Comparison of ENCODE assay signal across 14 cellular contexts in genomic region chr2:34815052-34815741, GRCh38.
A peak's percentile ranks its signal among the peaks of the same experiment; 100 is the strongest.
DNase-seq lines count a peak whose midpoint lies in the region; ATAC-seq and TF ChIP-seq lines count a peak whose summit lies in the region.
"Had no signal": no experiment of that assay in that cellular context is flagged by ENCODE, and none has a peak within 500 bp of the region (broad histone marks: within the 10 kb centered on the region; RNA-seq: fewer than 3 reads in every experiment).

No MANE protein-coding gene starts in this region.

- peak overlapping the region; percentile 36 for H3K27ac Mint-ChIP-seq in progenitor cell of endocrine pancreas
- H3K27ac Mint-ChIP-seq: CD14-positive monocyte; CD8-positive, alpha-beta memory T cell; HFFc6 had no signal

- no peaks in the 10 kb centered on the region for H3K9me3 Mint-ChIP-seq in progenitor cell of endocrine pancreas (ENCODE audit: low read depth)
- H3K9me3 Mint-ChIP-seq: HFFc6 had no signal

- TF ChIP-seq POLR2A in body of pancreas (IDR thresholded peaks at IDR 0.05) (no peak), GM18505 (IDR thresholded peaks at IDR 0.05; ENCODE audit: borderline replicate concordance, extremely low read depth, insufficient read depth, insufficient read length) (no peak)

- no peak overlapping the region for H3K4me3 Mint-ChIP-seq in progenitor cell of endocrine pancreas (ENCODE audit: low read depth)
- H3K4me3 Mint-ChIP-seq: CD14-positive monocyte; CD8-positive, alpha-beta memory T cell; HFFc6 had no signal

- H3K9me3 ChIP-seq in body of pancreas, result no peaks in the 10 kb centered on the region
- H3K9me3 ChIP-seq: Caco-2 had no signal

- peak overlapping the region; percentile 6 to 59 (median 42) for H3K27ac ChIP-seq in body of pancreas

- H3K27me3 ChIP-seq in body of pancreas, result no peaks in the 10 kb centered on the region

- WGBS in body of pancreas, 2 donors, result 8 to 17% methylated on average over 4 of the region's 4 CpGs

- no peaks in the 10 kb centered on the region for H3K36me3 ChIP-seq in body of pancreas (replicated peaks in 1 of 2; ENCODE audit: insufficient read depth in 1 of 2, low read depth in 2 of 2)

- ATAC-seq in body of pancreas (peak; percentile 95), left lobe of liver (peak; percentile 34), GM18505 (IDR thresholded peaks at IDR 0.05; ENCODE audit: unreplicated experiment) (no peak)
- ATAC-seq in activated CD4-positive, CD25-positive, alpha-beta regulatory T cell treated with anti-CD3 and anti-CD28 coated beads, Interleukin-2, amount 50 U/mL, for 24 hours, result no peak

- intact Hi-C loops in body of pancreas (cut with DNase I), result no loop called here

- no peak for TF ChIP-seq CTCF in body of pancreas (IDR thresholded peaks at IDR 0.05)
- TF ChIP-seq CTCF in progenitor cell of endocrine pancreas (IDR thresholded peaks at IDR 0.05; ENCODE audit: unreplicated experiment), result no peak

- peaks cover 18% of the 10 kb centered on the region for H3K4me1 ChIP-seq in body of pancreas
- H3K4me1 ChIP-seq: Caco-2 had no signal

- H3K27me3 Mint-ChIP-seq in progenitor cell of endocrine pancreas, result peaks cover 3% of the 10 kb centered on the region
- H3K27me3 Mint-ChIP-seq: CD8-positive, alpha-beta memory T cell had no signal

- H3K4me3 ChIP-seq in body of pancreas, result no peak overlapping the region

- DNase-seq in NCI-H526 (lab: John Stamatoyannopoulos, UW) (peak; percentile 35 to 53), body of pancreas (peak; percentile 36 to 69 (median 46)), left lobe of liver (ENCODE audit: low spot score) (no peak), progenitor cell of endocrine pancreas (ENCODE audit: low spot score, unreplicated experiment) (no peak), HPDE6-E6E7 (ENCODE audit: extremely low spot score) (no peak), KG1 (lab: John Stamatoyannopoulos, UW) (no peak)
- DNase-seq: Caco-2; CD8-positive, alpha-beta memory T cell; GOT3; HCEC 1CT; HFFc6 had no signal

- no peaks in the 10 kb centered on the region for H3K36me3 Mint-ChIP-seq in progenitor cell of endocrine pancreas (ENCODE audit: insufficient read depth)
- H3K36me3 Mint-ChIP-seq: CD14-positive monocyte; CD8-positive, alpha-beta memory T cell had no signal

- H3K4me1 Mint-ChIP-seq in progenitor cell of endocrine pancreas (ENCODE audit: low read depth), result peaks cover 21% of the 10 kb centered on the region
- H3K4me1 Mint-ChIP-seq: CD14-positive monocyte; CD8-positive, alpha-beta memory T cell had no signal

Comparison
In these comparisons a context has a peak if more than half of its experiments do, and no peak if none do; other contexts are left out.
1. DNase-seq: peak in NCI-H526 (2 of 2) and body of pancreas (4 of 4); none in left lobe of liver (single experiment), progenitor cell of endocrine pancreas (single experiment), HPDE6-E6E7 (single experiment) and KG1 (single experiment).
2. ATAC-seq: peak in body of pancreas (single experiment) and left lobe of liver (single experiment); none in activated CD4-positive, CD25-positive, alpha-beta regulatory T cell treated with anti-CD3 and anti-CD28 coated beads, Interleukin-2, amount 50 U/mL, for 24 hours (0 of 2) and GM18505 (single experiment).